8 cellular contexts compared by ENCODE assay signal in genomic region chr11:16791494-16791961, GRCh38. TPM values are rescaled to one million over a fixed set of nuclear protein-coding genes. Genes with fewer than 3 reads are reported as not detected.
DNase-seq lines count a peak whose midpoint lies in the region; ATAC-seq, FAIRE-seq and TF ChIP-seq lines count a peak whose summit lies in the region.

No MANE protein-coding gene starts in this region.

- no peaks in the 10 kb centered on the region for H3K9me1 ChIP-seq in endothelial cell of umbilical vein (replicated peaks; ENCODE audit: control insufficient read depth, extremely low read depth, insufficient read depth, low read length)

- CTCF ChIA-PET in endothelial cell of umbilical vein (lab: Charles Lee): interaction anchor here (1.2 to 2.8 kb wide), 4 partner anchors 17 to 271 kb away, joined by 4 to 14 read pairs (median 5); no protein-coding TSS in a partner anchor
- CTCF ChIA-PET in naive thymus-derived CD4-positive, alpha-beta T cell (lab: Charles Lee): no interaction called here

- dilution Hi-C loops in endothelial cell of umbilical vein (cut with MboI; ENCODE audit: extremely low pct_ligation_motif_present, low sequenced_read_pairs): no loop called here

- peaks cover 50% of the 10 kb centered on the region for H3K4me1 ChIP-seq in endothelial cell of umbilical vein (ENCODE audit: control insufficient read depth, extremely low read depth, insufficient read depth, low read length)
- no peaks in the 10 kb centered on the region for H3K4me1 ChIP-seq in naive thymus-derived CD4-positive, alpha-beta T cell (ENCODE audit: control insufficient read depth in 2 of 2, insufficient read depth in 2 of 2, low read length in 2 of 2)

- H3K4me1 Mint-ChIP-seq in naive thymus-derived CD4-positive, alpha-beta T cell: peaks cover 0 to 15% (median 6%) of the 10 kb centered on the region in 7 donors

- H3K36me3 ChIP-seq in endothelial cell of umbilical vein (ENCODE audit: control insufficient read depth in 2 of 2, extremely low read depth in 1 of 2, insufficient read depth in 2 of 2, low read length in 2 of 2): no peaks in the 10 kb centered on the region
- H3K36me3 ChIP-seq in naive thymus-derived CD4-positive, alpha-beta T cell (ENCODE audit: control insufficient read depth in 2 of 3, insufficient read depth in 3 of 3, low read length in 3 of 3): no peaks in the 10 kb centered on the region

- peak; percentile 90 for DNase-seq in AG20443 (ENCODE audit: low spot score)
- peak; percentile 89 for DNase-seq in MV-4-11 (lab: John Stamatoyannopoulos, UW)
- DNase-seq in endothelial cell of umbilical vein (ENCODE audit: low read depth, low spot score): peak; percentile 94
- DNase-seq in naive thymus-derived CD4-positive, alpha-beta T cell: no peak
- no peak for DNase-seq in stimulated activated naive CD4-positive, alpha-beta T cell (lab: John Stamatoyannopoulos, UW)
- no peak for DNase-seq in GOT3 (lab: John Stamatoyannopoulos, UW)

- H3K27me3 Mint-ChIP-seq in naive thymus-derived CD4-positive, alpha-beta T cell: no peaks in the 10 kb centered on the region

- intact Hi-C loops in endothelial cell of umbilical vein (cut with micrococcal nuclease): loop anchor here (2.0 to 5.0 kb wide), 5 partner anchors 53 to 561 kb away; partner anchors contain the start of genes C11orf58 and NCR3LG1
- intact Hi-C loops in naive thymus-derived CD4-positive, alpha-beta T cell (cut with micrococcal nuclease): no loop called here

- FAIRE-seq in endothelial cell of umbilical vein (lab: Jason Lieb, UNC): peak; percentile 99

- no peak overlapping the region for H3K4me3 Mint-ChIP-seq in naive thymus-derived CD4-positive, alpha-beta T cell

- no peak for TF ChIP-seq CTCF in endothelial cell of umbilical vein (IDR thresholded peaks at IDR 0.05; ENCODE audit: extremely low read depth in 1 of 2, insufficient read depth in 1 of 2, low read depth in 1 of 2, low read length in 2 of 2)

- no peaks in the 10 kb centered on the region for H3K79me2 ChIP-seq in endothelial cell of umbilical vein (ENCODE audit: control insufficient read depth, insufficient read depth, low read length)

- H3K27me3 ChIP-seq in endothelial cell of umbilical vein (ENCODE audit: control insufficient read depth in 2 of 2, insufficient read depth in 2 of 2, low read length in 2 of 2): no peaks in the 10 kb centered on the region
- H3K27me3 ChIP-seq in naive thymus-derived CD4-positive, alpha-beta T cell (ENCODE audit: control insufficient read depth in 2 of 2, insufficient read depth in 2 of 2, low read length in 2 of 2): no peaks in the 10 kb centered on the region

- H4K20me1 ChIP-seq in endothelial cell of umbilical vein (replicated peaks; ENCODE audit: control insufficient read depth, extremely low read depth, insufficient read depth, low read length): no peaks in the 10 kb centered on the region

- peak overlapping the region; percentile 48 for H2AFZ ChIP-seq in endothelial cell of umbilical vein (ENCODE audit: low read depth, low read length)

- H3K9ac ChIP-seq in endothelial cell of umbilical vein (replicated peaks; ENCODE audit: extremely low read depth, insufficient read depth, low read length): peak overlapping the region; percentile 65

- H3K27ac ChIP-seq in endothelial cell of umbilical vein (ENCODE audit: insufficient read depth, low read depth, low read length): peak overlapping the region; percentile 89
- no peak overlapping the region for H3K27ac ChIP-seq in naive thymus-derived CD4-positive, alpha-beta T cell (ENCODE audit: low read depth, low read length)

- peaks cover 0 to 4% (median 0%) of the 10 kb centered on the region in 5 donors for H3K36me3 Mint-ChIP-seq in naive thymus-derived CD4-positive, alpha-beta T cell

- no TSS peak for BruUV-seq in endothelial cell of umbilical vein (replicated peaks; lab: Mats Ljungman, UMichigan)

- peak overlapping the region; percentile 51 for H3K4me2 ChIP-seq in endothelial cell of umbilical vein (ENCODE audit: insufficient read depth, low read length)

- no peak overlapping the region for H3K4me3 ChIP-seq in endothelial cell of umbilical vein (replicated peaks in 1 of 3; ENCODE audit: insufficient read depth in 1 of 3, low read depth in 1 of 3, low read length in 3 of 3)
- no peak overlapping the region for H3K4me3 ChIP-seq in naive thymus-derived CD4-positive, alpha-beta T cell (ENCODE audit: low read length)

- POLR2A ChIA-PET in endothelial cell of umbilical vein (lab: Charles Lee): no interaction called here
- POLR2A ChIA-PET in naive thymus-derived CD4-positive, alpha-beta T cell (lab: Charles Lee): no interaction called here

- H3K9me3 ChIP-seq in endothelial cell of umbilical vein (replicated peaks; ENCODE audit: control insufficient read depth, insufficient read depth, low read length): no peaks in the 10 kb centered on the region
- H3K9me3 ChIP-seq in naive thymus-derived CD4-positive, alpha-beta T cell (ENCODE audit: control insufficient read depth in 2 of 3, low read length in 3 of 3): no peaks in the 10 kb centered on the region

- ATAC-seq in naive thymus-derived CD4-positive, alpha-beta T cell: peak; percentile 57
- ATAC-seq in HG03139 (IDR thresholded peaks at IDR 0.05; ENCODE audit: unreplicated experiment) (no peak), HG03342 (IDR thresholded peaks at IDR 0.05; ENCODE audit: unreplicated experiment) (no peak)

- TF ChIP-seq POLR2A in endothelial cell of umbilical vein (IDR thresholded peaks at IDR 0.05; ENCODE audit: low read depth, low read length): peak; percentile 55

- no peaks in the 10 kb centered on the region for H3K9me3 Mint-ChIP-seq in naive thymus-derived CD4-positive, alpha-beta T cell

- no peak overlapping the region for H3K27ac Mint-ChIP-seq in naive thymus-derived CD4-positive, alpha-beta T cell

TF ChIP-seq in endothelial cell of umbilical vein, 7 proteins besides CTCF, POLR2A, EP300 and RAD21:
- TF ChIP-seq EZH2 (IDR thresholded peaks at IDR 0.05; ENCODE audit: borderline replicate concordance, low read depth, low read length, severe bottlenecking) (no peak), FOS (IDR thresholded peaks at IDR 0.05; ENCODE audit: borderline replicate concordance, insufficient read depth, low read length) (peak; percentile 98), JUN (IDR thresholded peaks at IDR 0.05; ENCODE audit: borderline replicate concordance, insufficient read depth, insufficient read length, low read depth) (peak; percentile 95), MAX (IDR thresholded peaks at IDR 0.05; ENCODE audit: insufficient read depth, insufficient read length) (no peak), MYC (IDR thresholded peaks at IDR 0.05; ENCODE audit: low read depth, low read length) (peak; percentile 2), POLR2AphosphoS5 (IDR thresholded peaks at IDR 0.05; ENCODE audit: insufficient read depth, low read depth, low read length) (peak; percentile 80), GATA2 (IDR thresholded peaks at IDR 0.05; ENCODE audit: insufficient read depth, insufficient read length, low read depth, low read length) (peak; percentile 66)

RNA-seq across cellular contexts. Expression of gene C11orf58, which starts 53.1 kb away (rescaled TPM):
- total RNA-seq in endothelial cell of umbilical vein: 131 and 150 TPM in 2 replicates
- 41.8 and 88.4 TPM in 2 replicates for polyA plus RNA-seq in endothelial cell of umbilical vein
- 149 and 163 TPM in 2 replicates for polyA plus RNA-seq in endothelial cell of umbilical vein (2011; cell fraction: cytosol; rRNA removed)
- polyA plus RNA-seq in endothelial cell of umbilical vein (2011; cell fraction: nucleus; rRNA removed): 79.6 and 94.2 TPM in 2 replicates
- polyA plus RNA-seq in endothelial cell of umbilical vein (2012): 185 and 199 TPM in 2 replicates
- 86.3 and 98.1 TPM in 2 replicates for polyA minus RNA-seq in endothelial cell of umbilical vein
- polyA minus RNA-seq in endothelial cell of umbilical vein (2011; cell fraction: cytosol; rRNA and poly(A)+ RNA removed): 143 TPM
- polyA minus RNA-seq in endothelial cell of umbilical vein (2011; cell fraction: nucleus; rRNA and poly(A)+ RNA removed): 64.9 and 68.3 TPM in 2 replicates
- 100 to 1,000 TPM; 116 to 168 (median 155) TPM for total RNA-seq in naive thymus-derived CD4-positive, alpha-beta T cell
- 100 to 1,000 TPM; 174 to 260 TPM for polyA plus RNA-seq in naive thymus-derived CD4-positive, alpha-beta T cell

Comparison
In these comparisons a context has a peak if more than half of its experiments do, and no peak if none do; other contexts are left out.
1. DNase-seq: peak in AG20443 (single experiment), MV-4-11 (single experiment) and endothelial cell of umbilical vein (single experiment); none in naive thymus-derived CD4-positive, alpha-beta T cell (0 of 9), stimulated activated naive CD4-positive, alpha-beta T cell (0 of 6) and GOT3 (single experiment).